9 cellular contexts compared by ENCODE assay signal in genomic region chr7:36227223-36227622, GRCh38.
DNase-seq lines count a peak whose midpoint lies in the region; ATAC-seq and TF ChIP-seq lines count a peak whose summit lies in the region.
"Had no signal": no experiment of that assay in that cellular context is flagged by ENCODE, and none has a peak within 500 bp of the region (broad histone marks: within the 10 kb centered on the region; RNA-seq: fewer than 3 reads in every experiment).

No MANE protein-coding gene starts in this region.

- ATAC-seq in mucosa of descending colon, result peak; percentile 54

- intact Hi-C loops in esophagus squamous epithelium (cut with DNase I), result no loop called here
- intact Hi-C loops in mucosa of descending colon (cut with DNase I, micrococcal nuclease), result no loop called here
- intact Hi-C loops in uterus (cut with DNase I; ENCODE audit: low total_unique reads), result no loop called here

- TF ChIP-seq CTCF in esophagus squamous epithelium (IDR thresholded peaks at IDR 0.05), result no peak
- TF ChIP-seq CTCF in mucosa of descending colon (IDR thresholded peaks at IDR 0.05), result no peak
- TF ChIP-seq CTCF in uterus (IDR thresholded peaks at IDR 0.05), result no peak
- TF ChIP-seq CTCF in GM10248 (IDR thresholded peaks at IDR 0.05; ENCODE audit: control extremely low read depth, extremely low read depth, low read depth, missing control alignments), result no peak

- no peaks in the 10 kb centered on the region for H3K9me3 ChIP-seq in esophagus squamous epithelium
- no peaks in the 10 kb centered on the region for H3K9me3 ChIP-seq in mucosa of descending colon
- no peaks in the 10 kb centered on the region for H3K9me3 ChIP-seq in uterus

- TF ChIP-seq POLR2A in esophagus squamous epithelium (IDR thresholded peaks at IDR 0.05), result no peak
- no peak for TF ChIP-seq POLR2A in uterus (IDR thresholded peaks at IDR 0.05)

- no peaks in the 10 kb centered on the region for H3K36me3 ChIP-seq in esophagus squamous epithelium
- no peaks in the 10 kb centered on the region for H3K36me3 ChIP-seq in mucosa of descending colon (ENCODE audit: low read depth)
- no peaks in the 10 kb centered on the region for H3K36me3 ChIP-seq in uterus

- H3K4me3 ChIP-seq in esophagus squamous epithelium (no peak overlapping the region), mucosa of descending colon (no peak overlapping the region), uterus (no peak overlapping the region)

- H3K27ac ChIP-seq in esophagus squamous epithelium (peak overlapping the region; percentile 30 to 83 (median 66)), uterus (peak overlapping the region in 1 of 2 donors; percentile 57)

- POLR2A ChIA-PET in GM10248 (lab: Yijun Ruan, JAX), result no interaction called here

- H3K4me1 ChIP-seq in esophagus squamous epithelium, result peaks cover 0 to 43% (median 16%) of the 10 kb centered on the region in 3 donors
- peaks cover 4% of the 10 kb centered on the region for H3K4me1 ChIP-seq in mucosa of descending colon (ENCODE audit: low read depth)
- H3K4me1 ChIP-seq in uterus, result peaks cover 0 to 5% of the 10 kb centered on the region in 2 donors

- DNase-seq in LHCN-M2 (ENCODE audit: low read depth), result peak; percentile 30
- DNase-seq in esophagus squamous epithelium (lab: John Stamatoyannopoulos, UW), result no peak
- DNase-seq in mucosa of descending colon, result peak in 1 of 3 donors; percentile 32
- DNase-seq in uterus, result peak; percentile 57 to 59
- DNase-seq in GM10248 (ENCODE audit: extremely low spot score), result no peak
- DNase-seq in DMS114 treated with DMSO at 0.1 percent for 48 hours (lab: John Stamatoyannopoulos, UW; ENCODE audit: unreplicated experiment), result no peak
- DNase-seq in glomerular visceral epithelial cell (ENCODE audit: extremely low spot score), result no peak
- DNase-seq: DMS53, NCI-H187 treated with DMSO at 0.1 percent for 48 hours had no signal

- CTCF ChIA-PET in GM10248 (lab: Yijun Ruan, JAX), result no interaction called here

- WGBS in esophagus squamous epithelium, 2 donors, result 18 to 36% methylated on average over 5 of the region's 5 CpGs

- no peaks in the 10 kb centered on the region for H3K27me3 ChIP-seq in esophagus squamous epithelium
- H3K27me3 ChIP-seq in uterus, result no peaks in the 10 kb centered on the region

Comparison
In these comparisons a context has a peak if more than half of its experiments do, and no peak if none do; other contexts are left out.
1. DNase-seq: peak in LHCN-M2 (single experiment) and uterus (2 of 2); none in esophagus squamous epithelium (single experiment), GM10248 (single experiment), DMS114 treated with DMSO at 0.1 percent for 48 hours (single experiment) and glomerular visceral epithelial cell (single experiment).